Comparison of ENCODE assay signal across 27 cellular contexts in genomic region chr9:135090547-135090946, GRCh38. TPM values are rescaled to one million over a fixed set of nuclear protein-coding genes. Genes with fewer than 3 reads are reported as not detected.
A peak's percentile ranks its signal among the peaks of the same experiment; 100 is the strongest.
DNase-seq lines count a peak whose midpoint lies in the region; ATAC-seq and TF ChIP-seq lines count a peak whose summit lies in the region.
"Had no signal": no experiment of that assay in that cellular context is flagged by ENCODE, and none has a peak within 500 bp of the region (broad histone marks: within the 10 kb centered on the region; RNA-seq: fewer than 3 reads in every experiment).

No MANE protein-coding gene starts in this region.

- H3K79me2 ChIP-seq in Karpas-422 (ENCODE audit: low read length), result no peaks in the 10 kb centered on the region

- peak overlapping the region; percentile 25 for H3K4me3 Mint-ChIP-seq in type B pancreatic cell
- H3K4me3 Mint-ChIP-seq: activated CD4-positive, alpha-beta T cell treated with anti-CD3 and anti-CD28 coated beads for 36 hours; activated CD8-positive, alpha-beta memory T cell treated with anti-CD3 and anti-CD28 coated beads, Interleukin-2, amount 10 ng/mL, durations not matched to agents 7 days and 5 days; activated naive CD8-positive, alpha-beta T cell treated with anti-CD3 and anti-CD28 coated beads for 36 hours; activated T-helper 1 cell treated with anti-CD3 and anti-CD28 coated beads, Interleukin-12 subunit alpha, Interleukin-12 subunit beta, Interleukin-2, Interleukin-4 antibody, amounts not matched to agents 30 ng/mL and 10 ng/mL and 1 ng/mL, durations not matched to agents 14 hours and 24 hours and 36 hours; naive thymus-derived CD4-positive, alpha-beta T cell had no signal

- ATAC-seq in HG02610 (IDR thresholded peaks at IDR 0.05; ENCODE audit: unreplicated experiment), result no peak
- ATAC-seq: activated CD4-positive, alpha-beta T cell treated with anti-CD3 and anti-CD28 coated beads for 36 hours; activated CD8-positive, alpha-beta memory T cell treated with anti-CD3 and anti-CD28 coated beads, Interleukin-2, amount 10 ng/mL, durations not matched to agents 7 days and 5 days; gastrocnemius medialis; naive thymus-derived CD4-positive, alpha-beta T cell; stimulated activated naive CD8-positive, alpha-beta T cell treated with anti-CD3 and anti-CD28 coated beads, Interleukin-15, Interleukin-2, amounts not matched to agents 100 U/mL and 50 U/mL, for 24 hours had no signal

- no peak for TF ChIP-seq POLR2A in breast epithelium (IDR thresholded peaks at IDR 0.05)

- H3K9me3 ChIP-seq in breast epithelium, result no peaks in the 10 kb centered on the region
- H3K9me3 ChIP-seq in Karpas-422 (ENCODE audit: low read length), result no peaks in the 10 kb centered on the region
- H3K9me3 ChIP-seq: BLaER1 treated with 17β-estradiol and CSF1 and Interleukin-3, amounts not matched to agents 10 nM and 100 nM; esophagus squamous epithelium; gastrocnemius medialis; ovary; spleen; tibial artery had no signal

- no peak overlapping the region for H3K4me2 ChIP-seq in Karpas-422 (ENCODE audit: low read depth, low read length, poor library complexity, severe bottlenecking)
- H3K4me2 ChIP-seq: BLaER1 treated with 17β-estradiol and CSF1 and Interleukin-3, amounts not matched to agents 10 nM and 100 nM had no signal

- no peaks in the 10 kb centered on the region for H4K20me1 ChIP-seq in Karpas-422 (ENCODE audit: insufficient read depth, low read depth, low read length)

- H2AFZ ChIP-seq in Karpas-422 (ENCODE audit: low read length), result no peak overlapping the region

- H3K36me3 ChIP-seq in breast epithelium, result no peaks in the 10 kb centered on the region
- H3K36me3 ChIP-seq in Karpas-422 (ENCODE audit: insufficient read depth, low read length), result no peaks in the 10 kb centered on the region
- H3K36me3 ChIP-seq: BLaER1 treated with 17β-estradiol and CSF1 and Interleukin-3, amounts not matched to agents 10 nM and 100 nM; esophagus squamous epithelium; gastrocnemius medialis; ovary; tibial artery had no signal

- H3K27me3 ChIP-seq in breast epithelium (peaks cover 0 to 29% of the 10 kb centered on the region in 2 donors), Karpas-422 (ENCODE audit: low read length) (no peaks in the 10 kb centered on the region)
- H3K27me3 ChIP-seq: ovary had no signal

- H3K4me3 ChIP-seq in breast epithelium (no peak overlapping the region), Karpas-422 (ENCODE audit: low read length) (no peak overlapping the region)
- H3K4me3 ChIP-seq: BLaER1 treated with 17β-estradiol and CSF1 and Interleukin-3, amounts not matched to agents 10 nM and 100 nM; esophagus squamous epithelium; gastrocnemius medialis; ovary; spleen; tibial artery had no signal

- no peaks in the 10 kb centered on the region for H3K9me2 ChIP-seq in Karpas-422 (replicated peaks; ENCODE audit: insufficient read depth, low read length)

- H3K9ac ChIP-seq in Karpas-422 (ENCODE audit: low read length), result no peak overlapping the region
- H3K9ac ChIP-seq: BLaER1 treated with 17β-estradiol and CSF1 and Interleukin-3, amounts not matched to agents 10 nM and 100 nM had no signal

- H3K27ac Mint-ChIP-seq in type B pancreatic cell, result no peak overlapping the region
- H3K27ac Mint-ChIP-seq: activated CD4-positive, alpha-beta T cell treated with anti-CD3 and anti-CD28 coated beads for 36 hours; activated CD8-positive, alpha-beta memory T cell treated with anti-CD3 and anti-CD28 coated beads, Interleukin-2, amount 10 ng/mL, durations not matched to agents 7 days and 5 days; activated naive CD8-positive, alpha-beta T cell treated with anti-CD3 and anti-CD28 coated beads for 36 hours; activated T-helper 1 cell treated with anti-CD3 and anti-CD28 coated beads, Interleukin-12 subunit alpha, Interleukin-12 subunit beta, Interleukin-2, Interleukin-4 antibody, amounts not matched to agents 30 ng/mL and 10 ng/mL and 1 ng/mL, durations not matched to agents 14 hours and 24 hours and 36 hours; naive thymus-derived CD4-positive, alpha-beta T cell had no signal

- in situ Hi-C loops in T47D (cut with HindIII; ENCODE audit: low pct_unique_long_range_greater_than_20kb, low sequenced_read_pairs), result loop anchor here (25.0 kb wide), 1 partner anchor 322 kb away; no protein-coding TSS in a partner anchor

- H3K4me1 Mint-ChIP-seq in type B pancreatic cell (ENCODE audit: unreplicated experiment), result peaks cover 7% of the 10 kb centered on the region

- DNase-seq in T47D (ENCODE audit: low read depth in 1 of 2, low spot score in 1 of 2), result peak; percentile 46 to 84
- DNase-seq in breast epithelium (ENCODE audit: low spot score in 2 of 2), result no peak
- peak; percentile 49 for DNase-seq in Karpas-422
- DNase-seq in ecto neural progenitor cell (ENCODE audit: low spot score), result peak; percentile 63
- no peak for DNase-seq in type B pancreatic cell (ENCODE audit: extremely low spot score, unreplicated experiment)
- DNase-seq in T-helper 9 cell, result no peak
- no peak for DNase-seq in NK-92 treated with Interleukin-12 subunit alpha and Interleukin-12 subunit beta, amount 100 ng/mL, for 24 hours (lab: John Stamatoyannopoulos, UW)
- DNase-seq: activated CD4-positive, alpha-beta T cell treated with anti-CD3 and anti-CD28 coated beads for 36 hours; activated CD8-positive, alpha-beta memory T cell treated with anti-CD3 and anti-CD28 coated beads, Interleukin-2, amount 10 ng/mL, durations not matched to agents 7 days and 5 days; activated naive CD8-positive, alpha-beta T cell treated with anti-CD3 and anti-CD28 coated beads for 36 hours; effector memory CD4-positive, alpha-beta T cell; EL; esophagus squamous epithelium; gastrocnemius medialis; H7; MM.1S; naive thymus-derived CD4-positive, alpha-beta T cell; NCI-H2171 treated with DMSO at 0.1 percent for 48 hours; ovary; SHP77; spleen; stimulated activated CD4-positive, alpha-beta T cell treated with anti-CD3 and anti-CD28 coated beads, Interleukin-4, amount 100 ng/mL, for 4 hours; stimulated activated naive CD8-positive, alpha-beta T cell treated with anti-CD3 and anti-CD28 coated beads, Interleukin-15, Interleukin-2, amounts not matched to agents 100 U/mL and 50 U/mL, for 24 hours; tibial artery had no signal

- H3K4me1 ChIP-seq in breast epithelium (peaks cover 0 to 11% of the 10 kb centered on the region in 2 donors), Karpas-422 (ENCODE audit: low read length) (peaks cover 5% of the 10 kb centered on the region)

- no peaks in the 10 kb centered on the region for H3K9me3 Mint-ChIP-seq in type B pancreatic cell
- H3K9me3 Mint-ChIP-seq: activated naive CD8-positive, alpha-beta T cell treated with anti-CD3 and anti-CD28 coated beads for 36 hours; activated T-helper 1 cell treated with anti-CD3 and anti-CD28 coated beads, Interleukin-12 subunit alpha, Interleukin-12 subunit beta, Interleukin-2, Interleukin-4 antibody, amounts not matched to agents 30 ng/mL and 10 ng/mL and 1 ng/mL, durations not matched to agents 14 hours and 24 hours and 36 hours had no signal

- H3K27me3 Mint-ChIP-seq in type B pancreatic cell, result peaks cover 79% of the 10 kb centered on the region

- no peak overlapping the region for H3K27ac ChIP-seq in breast epithelium
- no peak overlapping the region for H3K27ac ChIP-seq in Karpas-422 (ENCODE audit: low read length)
- H3K27ac ChIP-seq: BLaER1 treated with 17β-estradiol and CSF1 and Interleukin-3, amounts not matched to agents 10 nM and 100 nM; esophagus squamous epithelium; gastrocnemius medialis; ovary; spleen; tibial artery had no signal

- intact Hi-C loops in breast epithelium (cut with DNase I; ENCODE audit: low total_unique reads), result no loop called here

- no peak for TF ChIP-seq CTCF in breast epithelium (IDR thresholded peaks at IDR 0.05)
- TF ChIP-seq CTCF in type B pancreatic cell (conservative IDR thresholded peaks at IDR 0.05), result no peak

- no peaks in the 10 kb centered on the region for H3K36me3 Mint-ChIP-seq in type B pancreatic cell
- H3K36me3 Mint-ChIP-seq: activated CD8-positive, alpha-beta memory T cell treated with anti-CD3 and anti-CD28 coated beads, Interleukin-2, amount 10 ng/mL, durations not matched to agents 7 days and 5 days; activated naive CD8-positive, alpha-beta T cell treated with anti-CD3 and anti-CD28 coated beads for 36 hours had no signal

RNA-seq across cellular contexts. Expression of gene OLFM1, which starts 3.1 kb away (rescaled TPM):
- total RNA-seq in breast epithelium, result 10 to 100 TPM; 17.4 to 25.2 (median 22.1) TPM
- not detected in 2 replicates for total RNA-seq in Karpas-422 (2014; rRNA removed; shearing (Covaris generic); ENCODE audit: low replicate concordance)
- 8.0 and 9.7 TPM in 2 replicates for total RNA-seq in type B pancreatic cell (ENCODE audit: low replicate concordance)
- total RNA-seq: activated CD4-positive, alpha-beta T cell treated with anti-CD3 and anti-CD28 coated beads for 36 hours; activated naive CD8-positive, alpha-beta T cell treated with anti-CD3 and anti-CD28 coated beads for 36 hours had no signal

Comparison
In these comparisons a context has a peak if more than half of its experiments do, and no peak if none do; other contexts are left out.
1. DNase-seq: peak in T47D (2 of 2), Karpas-422 (single experiment) and ecto neural progenitor cell (single experiment); none in breast epithelium (0 of 2), type B pancreatic cell (single experiment), T-helper 9 cell (single experiment) and NK-92 treated with Interleukin-12 subunit alpha and Interleukin-12 subunit beta, amount 100 ng/mL, for 24 hours (single experiment).